ENCODE assay signal across 34 cellular contexts in the genomic region with DNA sequence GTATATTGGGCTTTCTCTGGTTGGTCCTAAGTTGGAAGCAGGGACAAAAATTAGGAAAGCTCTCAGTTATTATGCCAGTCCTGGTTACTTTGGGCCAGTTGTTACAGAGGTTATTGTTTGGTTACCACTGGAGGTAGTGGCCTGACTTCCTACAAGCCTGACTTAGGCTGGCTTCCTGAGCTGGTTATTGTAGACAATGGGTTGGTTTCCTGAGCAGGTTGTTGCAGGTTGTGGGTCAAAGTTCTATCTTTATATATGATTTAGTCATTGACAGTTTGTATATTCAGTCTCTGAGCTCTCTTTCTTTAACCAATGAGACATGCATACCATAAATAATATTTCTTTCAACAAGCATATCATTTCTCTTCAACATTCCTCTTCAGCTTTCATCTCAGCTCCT.
"Had no signal": no experiment of that assay in that cellular context is flagged by ENCODE, and none has a peak within 500 bp of the region (broad histone marks: within the 10 kb centered on the region; RNA-seq: fewer than 3 reads in every experiment).

No MANE protein-coding gene starts in this region.

- H3K27ac ChIP-seq: Peyer's patch, WERI-Rb-1 had no signal

- DNase-seq: activated CD4-positive, alpha-beta memory T cell treated with anti-CD3 and anti-CD28 coated beads, Interleukin-2, amount 10 ng/mL, durations not matched to agents 7 days and 5 days; activated CD4-positive, alpha-beta T cell treated with anti-CD3 and anti-CD28 coated beads for 1 hour; activated CD4-positive, alpha-beta T cell treated with anti-CD3 and anti-CD28 coated beads for 48 hours; activated CD4-positive, CD25-positive, alpha-beta regulatory T cell; activated CD8-positive, alpha-beta memory T cell treated with anti-CD3 and anti-CD28 coated beads for 24 hours; activated CD8-positive, alpha-beta memory T cell treated with anti-CD3 and anti-CD28 coated beads, Interleukin-2, amount 10 ng/mL, durations not matched to agents 7 days and 5 days; activated CD8-positive, alpha-beta memory T cell treated with anti-CD3 and anti-CD28 coated beads, Interleukin-2, amount 50 U/mL, for 48 hours; activated effector memory CD4-positive, alpha-beta T cell treated with Interleukin-2 at 50 U/mL for 16 hours; activated naive CD4-positive, alpha-beta T cell treated with anti-CD3 and anti-CD28 coated beads, Interleukin-2, amount 10 ng/mL, durations not matched to agents 7 days and 5 days; activated naive CD8-positive, alpha-beta T cell treated with anti-CD3 and anti-CD28 coated beads, Interleukin-2, amount 50 U/mL, for 24 hours; activated T-cell treated with anti-CD3 and anti-CD28 coated beads, Interleukin-2, amount 50 U/mL, for 48 hours; anterior cingulate cortex; central memory CD4-positive, alpha-beta T cell; Kasumi-1; KG1; MG63; NCI-H1048; NCI-H1105 treated with DMSO at 0.1 percent for 48 hours; NCI-H1436; NCI-H1694 treated with DMSO at 0.1 percent for 48 hours; NCI-H2029; NCI-H510A; NCI-H526; NCI-H748 treated with DMSO at 0.1 percent for 48 hours; NK-92 treated with Interleukin-12 subunit alpha and Interleukin-12 subunit beta, amount 100 ng/mL, for 24 hours; PC-3; Peyer's patch; RPMI8226; SHP77 treated with DMSO at 0.1 percent for 48 hours; SW 1271; T-helper 1 cell; T-helper 2 cell; T-helper 9 cell; WERI-Rb-1 had no signal

- H3K9me3 ChIP-seq: MG63, Peyer's patch had no signal

- H3K36me3 ChIP-seq: MG63, Peyer's patch, WERI-Rb-1 had no signal

- ATAC-seq: activated CD8-positive, alpha-beta memory T cell treated with anti-CD3 and anti-CD28 coated beads, Interleukin-2, amount 10 ng/mL, durations not matched to agents 7 days and 5 days; activated naive CD8-positive, alpha-beta T cell treated with anti-CD3 and anti-CD28 coated beads, Interleukin-2, amount 50 U/mL, for 24 hours; PC-3 had no signal

- H3K27me3 ChIP-seq: MG63, Peyer's patch had no signal

- H3K4me3 ChIP-seq: MG63, Peyer's patch had no signal
